In the genomic region with DNA sequence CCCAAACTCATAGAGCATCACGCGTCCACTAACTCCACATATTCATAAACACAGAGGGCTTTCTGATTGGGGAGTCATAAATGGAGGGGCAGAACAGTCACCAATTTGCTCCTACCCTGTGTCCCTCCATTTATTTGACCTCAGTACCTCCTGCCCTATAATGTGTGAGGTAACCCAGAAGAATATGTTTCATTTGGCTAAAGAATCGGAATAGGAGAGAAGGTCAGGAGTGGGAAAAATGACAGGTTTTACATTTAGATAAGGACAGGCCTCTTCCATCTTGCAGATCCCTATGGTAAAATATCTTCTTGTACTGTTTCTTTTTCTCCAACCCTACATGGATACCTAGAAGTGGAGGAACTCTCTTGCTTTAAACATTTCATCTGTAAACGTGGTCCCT, we compare ENCODE assay signal across 27 cellular contexts.
"Had no signal": no experiment of that assay in that cellular context is flagged by ENCODE, and none has a peak within 500 bp of the region (broad histone marks: within the 10 kb centered on the region; RNA-seq: fewer than 3 reads in every experiment).

No MANE protein-coding gene starts in this region.

- H3K27ac Mint-ChIP-seq: dendritic cell treated with granulocyte-macrophage colony-stimulating factor and Interleukin-4, amounts not matched to agents 40 ng/mL and 50 ng/mL, for 4 days; effector memory CD8-positive, alpha-beta T cell; endodermal cell had no signal

- H3K27me3 Mint-ChIP-seq: dendritic cell treated with granulocyte-macrophage colony-stimulating factor and Interleukin-4, amounts not matched to agents 40 ng/mL and 50 ng/mL, for 4 days; effector memory CD8-positive, alpha-beta T cell had no signal

- H3K27ac ChIP-seq: colonic mucosa, coronary artery, dorsolateral prefrontal cortex, epithelial cell of prostate, esophagus muscularis mucosa, esophagus squamous epithelium, foreskin keratinocyte, gastrocnemius medialis, gastroesophageal sphincter, heart left ventricle, heart right ventricle had no signal

- H3K36me3 ChIP-seq: colonic mucosa, esophagus muscularis mucosa, esophagus squamous epithelium, gastrocnemius medialis, gastroesophageal sphincter, heart left ventricle, heart right ventricle had no signal

- H3K9me3 Mint-ChIP-seq: dendritic cell treated with granulocyte-macrophage colony-stimulating factor and Interleukin-4, amounts not matched to agents 40 ng/mL and 50 ng/mL, for 4 days; endodermal cell had no signal

- H3K27me3 ChIP-seq: colonic mucosa, dorsolateral prefrontal cortex, esophagus muscularis mucosa, esophagus squamous epithelium, foreskin keratinocyte, gastrocnemius medialis, gastroesophageal sphincter, heart left ventricle, heart right ventricle had no signal

- H3K9me3 ChIP-seq: colonic mucosa, esophagus muscularis mucosa, esophagus squamous epithelium, gastrocnemius medialis, gastroesophageal sphincter, heart left ventricle, heart right ventricle had no signal

- H3K4me3 ChIP-seq: colonic mucosa, coronary artery, dorsolateral prefrontal cortex, esophagus muscularis mucosa, esophagus squamous epithelium, gastrocnemius medialis, gastroesophageal sphincter, heart left ventricle, heart right ventricle had no signal

- FAIRE-seq: colon, endothelial cell of umbilical vein, frontal cortex had no signal

- H3K4me3 Mint-ChIP-seq: dendritic cell treated with granulocyte-macrophage colony-stimulating factor and Interleukin-4, amounts not matched to agents 40 ng/mL and 50 ng/mL, for 4 days; effector memory CD8-positive, alpha-beta T cell; endodermal cell had no signal

- DNase-seq: colonic mucosa; cortex of kidney; dermis blood vessel endothelial cell; dorsolateral prefrontal cortex; effector CD4-positive, alpha-beta T cell; effector CD8-positive, alpha-beta T cell; effector memory CD4-positive, alpha-beta T cell; effector memory CD8-positive, alpha-beta T cell; endodermal cell; erythroblast; esophagus squamous epithelium; foreskin fibroblast; foreskin keratinocyte; foreskin melanocyte; gastrocnemius medialis; head of caudate nucleus; heart left ventricle; heart right ventricle had no signal

- ATAC-seq: effector memory CD8-positive, alpha-beta T cell; esophagus mucosa; foreskin keratinocyte; gastrocnemius medialis; gastroesophageal sphincter; heart left ventricle; heart right ventricle had no signal

- H3K4me1 ChIP-seq: colonic mucosa, esophagus muscularis mucosa, esophagus squamous epithelium, foreskin keratinocyte, gastrocnemius medialis, heart left ventricle, heart right ventricle had no signal

- H3K4me1 Mint-ChIP-seq: endodermal cell had no signal
